ENCODE assay signal across 16 cellular contexts in the genomic region with DNA sequence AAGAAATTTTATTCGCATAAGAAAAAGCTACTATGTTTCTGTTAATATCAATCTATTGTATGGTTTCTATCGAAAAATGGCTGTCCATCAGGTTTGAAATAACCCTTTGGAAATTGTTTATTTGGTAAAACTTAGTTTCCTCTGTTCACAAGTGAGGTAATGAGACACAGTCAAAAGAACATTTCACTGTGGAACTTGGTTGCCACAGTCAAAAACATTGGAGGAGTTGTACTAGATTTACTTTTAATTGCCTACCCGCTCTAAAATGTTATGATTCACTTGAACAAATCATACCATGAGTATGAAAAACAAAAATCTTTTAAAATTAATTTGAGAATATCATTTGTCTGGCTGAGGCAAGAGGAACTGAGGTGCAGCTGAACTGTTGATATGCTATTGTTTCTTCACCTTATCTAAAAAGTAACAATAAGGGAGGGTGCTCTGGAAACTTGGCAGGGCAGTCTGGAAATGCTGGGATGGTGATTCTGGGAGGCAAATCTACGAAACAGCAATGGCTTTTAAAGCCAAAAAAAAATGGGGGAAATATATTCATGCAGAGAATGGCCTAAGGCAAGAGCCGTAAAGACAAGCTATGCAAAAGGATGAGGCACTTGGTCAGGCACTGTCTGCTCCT. TPM values are rescaled to one million over a fixed set of nuclear protein-coding genes. Genes with fewer than 3 reads are reported as not detected.
A peak's percentile ranks its signal among the peaks of the same experiment; 100 is the strongest.
DNase-seq lines count a peak whose midpoint lies in the region; TF ChIP-seq lines count a peak whose summit lies in the region.
"Had no signal": no experiment of that assay in that cellular context is flagged by ENCODE, and none has a peak within 500 bp of the region (broad histone marks: within the 10 kb centered on the region; RNA-seq: fewer than 3 reads in every experiment).

No MANE protein-coding gene starts in this region.

- no peak overlapping the region for H3K56ac ChIP-seq in H9 (ENCODE audit: insufficient read length, low read depth, low read length)

- no peak for DNase-seq in AG04450 (ENCODE audit: low read depth, low spot score)
- DNase-seq in adipocyte (ENCODE audit: low read depth): peak; percentile 36
- DNase-seq in fibroblast of the aortic adventitia (ENCODE audit: low read depth): peak; percentile 80
- DNase-seq in trophoblast cell: no peak
- DNase-seq in stimulated activated CD4-positive, alpha-beta T cell treated with anti-CD3 and anti-CD28 coated beads, Interleukin-1b, Interleukin-23, amount 100 ng/mL, for 48 hours: no peak
- DNase-seq in H9: no peak
- no peak for DNase-seq in activated effector memory CD4-positive, alpha-beta T cell treated with Interleukin-2 at 50 U/mL for 16 hours
- DNase-seq in NK-92 treated with Interleukin-12 subunit alpha and Interleukin-12 subunit beta, amount 100 ng/mL, for 24 hours (lab: John Stamatoyannopoulos, UW): no peak
- DNase-seq: activated B cell treated with CpG ODN at 0.5 μM for 24 hours; activated naive CD8-positive, alpha-beta T cell treated with anti-CD3 and anti-CD28 coated beads for 36 hours; DMS79; natural killer cell; NCI-H2227 treated with DMSO at 0.1 percent for 48 hours; small intestine had no signal

- H2BK12ac ChIP-seq in trophoblast cell (ENCODE audit: low read length) (no peak overlapping the region), H9 (ENCODE audit: insufficient read length, low read depth, low read length) (no peak overlapping the region)

- no peak overlapping the region for H3K4ac ChIP-seq in trophoblast cell (ENCODE audit: low read depth, low read length)
- H3K4ac ChIP-seq in H9 (ENCODE audit: low read depth, low read length): no peak overlapping the region

- H3K9me3 ChIP-seq in AG04450 (ENCODE audit: control insufficient read depth, insufficient read depth, low read length) (no peaks in the 10 kb centered on the region), adipocyte (ENCODE audit: control insufficient read depth, low read length) (no peaks in the 10 kb centered on the region), trophoblast cell (ENCODE audit: insufficient read depth, low read depth, low read length) (no peaks in the 10 kb centered on the region), H9 (ENCODE audit: control insufficient read depth, low read depth, low read length) (no peaks in the 10 kb centered on the region)
- H3K9me3 ChIP-seq: tibial nerve had no signal

- H4K91ac ChIP-seq in trophoblast cell (ENCODE audit: low read depth, low read length) (no peak overlapping the region), H9 (ENCODE audit: insufficient read length, low read depth, low read length) (no peak overlapping the region)

- no peak overlapping the region for H3K9ac ChIP-seq in adipocyte (ENCODE audit: low read length)
- no peak overlapping the region for H3K9ac ChIP-seq in trophoblast cell (ENCODE audit: low read length)
- H3K9ac ChIP-seq in H9 (ENCODE audit: extremely low read depth, insufficient read length, low read length): no peak overlapping the region

- no peak overlapping the region for H2BK20ac ChIP-seq in H9 (ENCODE audit: low read depth, low read length, poor library complexity, severe bottlenecking)

- no peak overlapping the region for H4K12ac ChIP-seq in trophoblast cell (ENCODE audit: low read depth, low read length)

- H3K18ac ChIP-seq in trophoblast cell (ENCODE audit: low read length): no peak overlapping the region
- H3K18ac ChIP-seq in H9 (ENCODE audit: insufficient read length, low read depth, low read length): no peak overlapping the region

- POLR2A ChIA-PET in AG04450 (lab: Yijun Ruan, JAX): no interaction called here

- H3K36me3 ChIP-seq in adipocyte (ENCODE audit: control insufficient read depth, insufficient read depth, low read length, severe bottlenecking) (no peaks in the 10 kb centered on the region), trophoblast cell (ENCODE audit: control insufficient read depth in 1 of 2, insufficient read depth in 2 of 2, low read length in 2 of 2) (no peaks in the 10 kb centered on the region)
- H3K36me3 ChIP-seq: tibial nerve had no signal

- CTCF ChIA-PET in AG04450 (lab: Charles Lee): interaction anchor here (0.9 to 1.0 kb wide), 2 partner anchors 41 to 59 kb away, joined by 3 to 4 read pairs; no protein-coding TSS in a partner anchor

- H2AFZ ChIP-seq in trophoblast cell (ENCODE audit: insufficient read depth, low read length, poor library complexity) (no peak overlapping the region), H9 (ENCODE audit: low read length) (no peak overlapping the region)

- H4K8ac ChIP-seq in trophoblast cell (ENCODE audit: low read depth, low read length) (no peak overlapping the region), H9 (replicated peaks; ENCODE audit: insufficient read length, low read depth, low read length) (no peak overlapping the region)

- H3K36me3 Mint-ChIP-seq in H9 (ENCODE audit: insufficient read depth in 1 of 3, low read depth in 3 of 3): peaks cover 21 to 32% (median 23%) of the 10 kb centered on the region in 3 experiments
- H3K36me3 Mint-ChIP-seq: natural killer cell had no signal

- no peak overlapping the region for H3T11ph ChIP-seq in H9 (ENCODE audit: low read length)

- no CpG with 5 or more reads among the region's 5 CpGs for WGBS in trophoblast cell (ENCODE audit: extremely low coverage, insufficient coverage, insufficient read length)
- no CpG with 5 or more reads among the region's 5 CpGs for WGBS in H9 (ENCODE audit: extremely low coverage, insufficient read length, low lambda C conversion rate)

- H3K27me3 Mint-ChIP-seq in H9 (ENCODE audit: low read depth): no peaks in the 10 kb centered on the region
- H3K27me3 Mint-ChIP-seq: activated B cell treated with CpG ODN at 0.5 μM for 24 hours; activated naive CD8-positive, alpha-beta T cell treated with anti-CD3 and anti-CD28 coated beads for 36 hours; B cell had no signal

- H3K27ac ChIP-seq in AG04450 (ENCODE audit: low read depth, low read length): peak overlapping the region; percentile 47
- H3K27ac ChIP-seq in trophoblast cell (ENCODE audit: low read depth, low read length): peak overlapping the region; percentile 41
- H3K27ac ChIP-seq in H9 (ENCODE audit: insufficient read length, low read depth, low read length): no peak overlapping the region
- H3K27ac ChIP-seq: tibial nerve had no signal

- H4K20me1 ChIP-seq in H9 (ENCODE audit: control insufficient read depth, insufficient read depth, insufficient read length): no peaks in the 10 kb centered on the region

- no peak overlapping the region for H3K23ac ChIP-seq in trophoblast cell (ENCODE audit: low read length)
- no peak overlapping the region for H3K23ac ChIP-seq in H9 (ENCODE audit: insufficient read length, low read depth, low read length)

- H2BK120ac ChIP-seq in trophoblast cell (ENCODE audit: insufficient read depth, low read length, poor library complexity): no peak overlapping the region
- H2BK120ac ChIP-seq in H9 (ENCODE audit: low read depth, low read length, poor library complexity, severe bottlenecking): no peak overlapping the region

- H2BK15ac ChIP-seq in H9 (ENCODE audit: low read depth, low read length): no peak overlapping the region

- H3K79me1 ChIP-seq in trophoblast cell (ENCODE audit: low read length): no peaks in the 10 kb centered on the region
- no peaks in the 10 kb centered on the region for H3K79me1 ChIP-seq in H9 (ENCODE audit: insufficient read depth, low read depth, low read length, poor library complexity, severe bottlenecking)

- H3K14ac ChIP-seq in trophoblast cell (ENCODE audit: low read length) (no peak overlapping the region), H9 (ENCODE audit: insufficient read depth, low read length) (no peak overlapping the region)

- no peak overlapping the region for H2BK5ac ChIP-seq in trophoblast cell (ENCODE audit: low read depth, low read length, poor library complexity)
- H2BK5ac ChIP-seq in H9 (ENCODE audit: insufficient read length, low read length): no peak overlapping the region

- H3K4me2 ChIP-seq in trophoblast cell (ENCODE audit: low read length) (no peak overlapping the region), H9 (ENCODE audit: insufficient read depth, insufficient read length, low read length) (no peak overlapping the region)

- H3K4me1 ChIP-seq in adipocyte (ENCODE audit: control insufficient read depth, insufficient read depth, low read length) (peaks cover 65% of the 10 kb centered on the region), trophoblast cell (ENCODE audit: control insufficient read depth in 1 of 2, insufficient read depth in 2 of 2, low read length in 2 of 2) (peaks cover 2 to 3% of the 10 kb centered on the region in 2 experiments), H9 (ENCODE audit: insufficient read depth, low read length) (no peaks in the 10 kb centered on the region)

- H3K4me3 ChIP-seq in AG04450 (ENCODE audit: low read depth, low read length) (no peak overlapping the region), adipocyte (ENCODE audit: low read length) (no peak overlapping the region), fibroblast of the aortic adventitia (ENCODE audit: low read depth, low read length) (no peak overlapping the region), trophoblast cell (ENCODE audit: low read depth, low read length) (no peak overlapping the region)
- H3K4me3 ChIP-seq: tibial nerve had no signal

- no peaks in the 10 kb centered on the region for H3K23me2 ChIP-seq in H9 (ENCODE audit: insufficient read length, low read depth, low read length, poor library complexity, severe bottlenecking)

- peaks cover 0 to 7% of the 10 kb centered on the region in 2 experiments; a peak in 2 of 4 replicates for H3K4me1 Mint-ChIP-seq in H9

- no peak overlapping the region for H3K4me3 Mint-ChIP-seq in H9
- H3K4me3 Mint-ChIP-seq: activated B cell treated with CpG ODN at 0.5 μM for 24 hours; activated naive CD8-positive, alpha-beta T cell treated with anti-CD3 and anti-CD28 coated beads for 36 hours; B cell; natural killer cell had no signal

- H3K27me3 ChIP-seq in AG04450 (ENCODE audit: control insufficient read depth, insufficient read depth, low read length) (no peaks in the 10 kb centered on the region), adipocyte (replicated peaks; ENCODE audit: control insufficient read depth, insufficient read depth, low read length) (no peaks in the 10 kb centered on the region), trophoblast cell (ENCODE audit: insufficient read depth, low read length) (no peaks in the 10 kb centered on the region), H9 (ENCODE audit: insufficient read depth, low read length) (no peaks in the 10 kb centered on the region)
- H3K27me3 ChIP-seq: tibial nerve had no signal

- H4K5ac ChIP-seq in H9 (ENCODE audit: insufficient read length, low read depth, low read length): no peak overlapping the region

- TF ChIP-seq CTCF in AG04450 (IDR thresholded peaks at IDR 0.05; ENCODE audit: low read depth, low read length) (no peak), fibroblast of the aortic adventitia (IDR thresholded peaks at IDR 0.05; ENCODE audit: insufficient read depth, low read length) (no peak), H9 (conservative IDR thresholded peaks at IDR 0.05) (no peak)

- H3K27ac Mint-ChIP-seq in H9: no peak overlapping the region
- H3K27ac Mint-ChIP-seq: activated B cell treated with CpG ODN at 0.5 μM for 24 hours; activated naive CD8-positive, alpha-beta T cell treated with anti-CD3 and anti-CD28 coated beads for 36 hours; B cell; natural killer cell had no signal

- H3K79me2 ChIP-seq in trophoblast cell (ENCODE audit: control insufficient read depth, insufficient read depth, low read length, poor library complexity) (no peaks in the 10 kb centered on the region), H9 (ENCODE audit: insufficient read depth, low read length) (no peaks in the 10 kb centered on the region)

- no peak overlapping the region for H2AK5ac ChIP-seq in trophoblast cell (ENCODE audit: low read length)
- H2AK5ac ChIP-seq in H9 (ENCODE audit: insufficient read length, low read length): no peak overlapping the region

- peaks cover 8 to 14% of the 10 kb centered on the region in 2 experiments for H3K9me3 Mint-ChIP-seq in H9
- H3K9me3 Mint-ChIP-seq: activated B cell treated with CpG ODN at 0.5 μM for 24 hours; activated naive CD8-positive, alpha-beta T cell treated with anti-CD3 and anti-CD28 coated beads for 36 hours; natural killer cell had no signal

RNA-seq across cellular contexts. Expression of a gene that starts 46.4 kb away (rescaled TPM):
- 3.4 and 4.1 TPM in 2 replicates for polyA plus RNA-seq in AG04450 (2011; rRNA removed)
- polyA minus RNA-seq in AG04450 (2011; rRNA and poly(A)+ RNA removed): 10.4 and 10.9 TPM in 2 replicates
- total RNA-seq in fibroblast of the aortic adventitia (ENCODE audit: low replicate concordance) (15.5 and 79.5 TPM in 2 replicates), H9 (2021) (14.8 and 16.1 TPM in 2 replicates)
- 5.4 and 5.5 TPM in 2 replicates for polyA plus RNA-seq in trophoblast cell (2013)

Comparison
In these comparisons a context has a peak if more than half of its experiments do, and no peak if none do; other contexts are left out.
1. DNase-seq: peak in adipocyte (single experiment) and fibroblast of the aortic adventitia (single experiment); none in AG04450 (single experiment), trophoblast cell (0 of 2), stimulated activated CD4-positive, alpha-beta T cell treated with anti-CD3 and anti-CD28 coated beads, Interleukin-1b, Interleukin-23, amount 100 ng/mL, for 48 hours (single experiment), H9 (single experiment), activated effector memory CD4-positive, alpha-beta T cell treated with Interleukin-2 at 50 U/mL for 16 hours (single experiment) and NK-92 treated with Interleukin-12 subunit alpha and Interleukin-12 subunit beta, amount 100 ng/mL, for 24 hours (single experiment).